1 cellular context compared by ENCODE assay signal in the genomic region with DNA sequence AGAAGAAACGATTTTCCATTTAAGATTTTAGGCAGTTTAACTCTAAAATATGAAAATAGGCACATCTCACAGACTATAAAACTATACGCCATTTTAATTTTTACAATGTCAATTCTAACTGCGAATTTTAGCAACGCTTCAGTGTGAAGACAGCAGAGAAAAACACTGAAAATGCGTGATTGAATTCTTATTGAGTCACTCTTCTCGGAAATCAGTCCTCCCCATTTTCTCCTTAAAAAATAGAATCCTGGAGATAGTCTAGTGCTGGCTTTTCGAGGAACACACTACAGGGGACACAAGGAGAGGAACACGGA.
TF ChIP-seq lines count a peak whose summit lies in the region.

No MANE protein-coding gene starts in this region.

TF ChIP-seq in HEK293, 187 proteins besides CTCF, POLR2A, EP300 and RAD21 (continued from another document):
- TF ChIP-seq, protein P1, sequence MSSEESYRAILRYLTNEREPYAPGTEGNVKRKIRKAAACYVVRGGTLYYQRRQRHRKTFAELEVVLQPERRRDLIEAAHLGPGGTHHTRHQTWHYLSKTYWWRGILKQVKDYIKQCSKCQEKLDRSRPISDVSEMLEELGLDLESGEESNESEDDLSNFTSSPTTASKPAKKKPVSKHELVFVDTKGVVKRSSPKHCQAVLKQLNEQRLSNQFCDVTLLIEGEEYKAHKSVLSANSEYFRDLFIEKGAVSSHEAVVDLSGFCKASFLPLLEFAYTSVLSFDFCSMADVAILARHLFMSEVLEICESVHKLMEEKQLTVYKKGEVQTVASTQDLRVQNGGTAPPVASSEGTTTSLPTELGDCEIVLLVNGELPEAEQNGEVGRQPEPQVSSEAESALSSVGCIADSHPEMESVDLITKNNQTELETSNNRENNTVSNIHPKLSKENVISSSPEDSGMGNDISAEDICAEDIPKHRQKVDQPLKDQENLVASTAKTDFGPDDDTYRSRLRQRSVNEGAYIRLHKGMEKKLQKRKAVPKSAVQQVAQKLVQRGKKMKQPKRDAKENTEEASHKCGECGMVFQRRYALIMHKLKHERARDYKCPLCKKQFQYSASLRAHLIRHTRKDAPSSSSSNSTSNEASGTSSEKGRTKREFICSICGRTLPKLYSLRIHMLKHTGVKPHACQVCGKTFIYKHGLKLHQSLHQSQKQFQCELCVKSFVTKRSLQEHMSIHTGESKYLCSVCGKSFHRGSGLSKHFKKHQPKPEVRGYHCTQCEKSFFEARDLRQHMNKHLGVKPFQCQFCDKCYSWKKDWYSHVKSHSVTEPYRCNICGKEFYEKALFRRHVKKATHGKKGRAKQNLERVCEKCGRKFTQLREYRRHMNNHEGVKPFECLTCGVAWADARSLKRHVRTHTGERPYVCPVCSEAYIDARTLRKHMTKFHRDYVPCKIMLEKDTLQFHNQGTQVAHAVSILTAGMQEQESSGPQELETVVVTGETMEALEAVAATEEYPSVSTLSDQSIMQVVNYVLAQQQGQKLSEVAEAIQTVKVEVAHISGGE (tag by site-specific recombination; conservative IDR thresholded peaks at IDR 0.05; ENCODE audit: low read depth): peak; percentile 86
